In the genomic region with DNA sequence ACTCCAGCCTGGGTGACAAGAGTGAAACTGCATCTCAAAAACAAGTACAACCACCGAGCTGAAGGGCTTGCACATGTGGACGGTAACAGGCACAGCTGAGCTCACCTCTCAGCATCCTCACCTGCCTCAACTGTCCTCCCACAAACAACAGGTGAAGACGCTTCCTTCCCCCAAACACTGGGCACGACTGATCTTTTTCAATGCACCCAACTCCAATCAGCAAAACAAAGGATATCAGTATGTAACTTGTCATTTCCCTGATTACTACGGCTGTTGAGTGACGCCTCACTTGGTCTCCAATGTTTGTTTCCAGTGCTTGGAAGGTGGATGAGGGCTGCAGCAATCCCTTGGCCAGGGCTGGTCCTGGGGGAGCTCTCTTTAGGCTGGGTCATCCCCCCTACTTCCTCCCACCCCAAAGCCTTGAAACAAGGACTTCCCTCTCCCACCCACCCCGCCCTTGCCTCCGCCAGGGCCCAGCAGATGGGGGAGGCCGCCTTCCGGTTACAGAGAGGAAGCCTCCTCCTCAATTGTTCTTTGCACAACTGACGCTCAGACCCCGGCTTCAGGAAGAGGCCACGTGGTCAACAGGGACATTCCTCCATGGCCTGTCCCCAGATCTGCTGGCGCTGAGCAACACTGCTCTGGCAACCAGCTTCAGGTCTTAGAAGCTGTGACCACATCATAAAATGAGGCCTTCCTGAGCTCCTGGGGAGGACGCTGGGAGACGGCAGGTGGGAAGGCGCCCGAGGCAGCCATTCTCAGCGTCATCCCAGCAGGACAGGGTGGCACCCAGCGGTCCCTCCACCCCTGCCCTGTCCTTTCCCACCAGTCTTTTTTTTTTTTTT, we compare ENCODE assay signal across 8 cellular contexts. TPM values are rescaled to one million over a fixed set of nuclear protein-coding genes. Genes with fewer than 3 reads are reported as not detected.
DNase-seq lines count a peak whose midpoint lies in the region; ATAC-seq and TF ChIP-seq lines count a peak whose summit lies in the region.
"Had no signal": no experiment of that assay in that cellular context is flagged by ENCODE, and none has a peak within 500 bp of the region (broad histone marks: within the 10 kb centered on the region; RNA-seq: fewer than 3 reads in every experiment).

No MANE protein-coding gene starts in this region.

- no peak for ATAC-seq in GM19351 (IDR thresholded peaks at IDR 0.05; ENCODE audit: unreplicated experiment)

- H3K4me3 ChIP-seq in Karpas-422 (ENCODE audit: low read length): peak overlapping the region; percentile 46; the same call in 1 of the 2 replicates
- H3K4me3 ChIP-seq in testis: no peak overlapping the region

- no peaks in the 10 kb centered on the region for H3K9me3 Mint-ChIP-seq in activated T-cell treated with anti-CD3 and anti-CD28 coated beads, Interleukin-2, amount 50 U/mL, for 24 hours
- no peaks in the 10 kb centered on the region for H3K9me3 Mint-ChIP-seq in immature natural killer cell

- H3K9ac ChIP-seq in Karpas-422 (ENCODE audit: low read length): peak overlapping the region; percentile 57

- no peak for TF ChIP-seq CTCF in testis (IDR thresholded peaks at IDR 0.05)

- DNase-seq in Karpas-422 (peak; percentile 73), immature natural killer cell (peak; percentile 39 to 43 (median 40)), testis (peak; percentile 89), NCI-H2107 (lab: John Stamatoyannopoulos, UW) (no peak), GM19238 (ENCODE audit: insufficient read length, low spot score) (no peak)
- peak; percentile 75 for DNase-seq in activated T-cell treated with anti-CD3 and anti-CD28 coated beads, Interleukin-2, amount 50 U/mL, for 24 hours
- DNase-seq: IMR-90 had no signal

- H2AFZ ChIP-seq in Karpas-422 (ENCODE audit: low read length): no peak overlapping the region

- peaks cover 70% of the 10 kb centered on the region for H3K36me3 Mint-ChIP-seq in activated T-cell treated with anti-CD3 and anti-CD28 coated beads, Interleukin-2, amount 50 U/mL, for 24 hours (ENCODE audit: low read depth)
- peaks cover under 1 to 4% (median 2%) of the 10 kb centered on the region in 3 donors for H3K36me3 Mint-ChIP-seq in immature natural killer cell

- no peaks in the 10 kb centered on the region for H3K9me2 ChIP-seq in Karpas-422 (replicated peaks; ENCODE audit: insufficient read depth, low read length)

- H3K27me3 Mint-ChIP-seq in activated T-cell treated with anti-CD3 and anti-CD28 coated beads, Interleukin-2, amount 50 U/mL, for 24 hours: no peaks in the 10 kb centered on the region
- H3K27me3 Mint-ChIP-seq in immature natural killer cell (ENCODE audit: low read depth in 3 of 3): peaks cover 0 to 22% (median 10%) of the 10 kb centered on the region in 3 donors

- peaks cover 66% of the 10 kb centered on the region for H3K4me1 Mint-ChIP-seq in activated T-cell treated with anti-CD3 and anti-CD28 coated beads, Interleukin-2, amount 50 U/mL, for 24 hours (ENCODE audit: low read depth)
- H3K4me1 Mint-ChIP-seq in immature natural killer cell: peaks cover 84 to 90% of the 10 kb centered on the region in 2 donors

- intact Hi-C loops in testis (cut with DNase I; ENCODE audit: low total_unique reads): no loop called here

- peak overlapping the region; percentile 96 for H3K27ac Mint-ChIP-seq in activated T-cell treated with anti-CD3 and anti-CD28 coated beads, Interleukin-2, amount 50 U/mL, for 24 hours
- H3K27ac Mint-ChIP-seq in immature natural killer cell: peak overlapping the region; percentile 88 to 99 (median 94)

- TF ChIP-seq POLR2A in testis (IDR thresholded peaks at IDR 0.05): no peak

- H3K79me2 ChIP-seq in Karpas-422 (ENCODE audit: low read length): peaks cover 98% of the 10 kb centered on the region

- H3K9me3 ChIP-seq in Karpas-422 (ENCODE audit: low read length): no peaks in the 10 kb centered on the region
- no peaks in the 10 kb centered on the region for H3K9me3 ChIP-seq in testis

- peak overlapping the region; percentile 91 for H3K4me2 ChIP-seq in Karpas-422 (ENCODE audit: low read depth, low read length, poor library complexity, severe bottlenecking)

- WGBS in testis, 2 donors: 62 to 67% methylated on average over 20 of the region's 20 CpGs

- H3K4me3 Mint-ChIP-seq in activated T-cell treated with anti-CD3 and anti-CD28 coated beads, Interleukin-2, amount 50 U/mL, for 24 hours: peak overlapping the region; percentile 98
- H3K4me3 Mint-ChIP-seq in immature natural killer cell: peak overlapping the region; percentile 85 to 100 (median 91)

- H3K27me3 ChIP-seq in Karpas-422 (ENCODE audit: low read length): no peaks in the 10 kb centered on the region
- no peaks in the 10 kb centered on the region for H3K27me3 ChIP-seq in testis

- H3K4me1 ChIP-seq in Karpas-422 (ENCODE audit: low read length) (peaks cover 62% of the 10 kb centered on the region), testis (peaks cover 73% of the 10 kb centered on the region)

- H4K20me1 ChIP-seq in Karpas-422 (ENCODE audit: insufficient read depth, low read depth, low read length): no peaks in the 10 kb centered on the region

- H3K27ac ChIP-seq in Karpas-422 (ENCODE audit: low read length) (peak overlapping the region; percentile 82), testis (peak overlapping the region; percentile 58 to 79)

- H3K36me3 ChIP-seq in Karpas-422 (ENCODE audit: insufficient read depth, low read length) (no peaks in the 10 kb centered on the region), testis (ENCODE audit: low read depth, missing control alignments) (no peaks in the 10 kb centered on the region)

RNA-seq across cellular contexts. Expression of gene FAM78A, which starts 5.9 kb away (rescaled TPM):
- 31.6 and 43.9 TPM in 2 replicates for total RNA-seq in Karpas-422 (2014; rRNA removed; shearing (Covaris generic); ENCODE audit: low replicate concordance)
- polyA plus RNA-seq in immature natural killer cell (10 to 100 TPM in 1 of 3 donors, 1 to 10 TPM in 2; 5.0 to 20.8 (median 7.5) TPM), testis (ENCODE audit: insufficient read depth, low read depth, low replicate concordance) (48.0 TPM)
- total RNA-seq in testis: 10 to 100 TPM; 29.7 to 30.8 TPM

RNA-seq across cellular contexts. Expression of gene PLPP7, which starts 19.1 kb away (rescaled TPM):
- total RNA-seq in Karpas-422 (2014; rRNA removed; shearing (Covaris generic); ENCODE audit: low replicate concordance): not detected in 2 replicates
- polyA plus RNA-seq in immature natural killer cell (1 to 10 TPM in 2 of 3 donors, under 1 TPM in 1; 0.44 to 1.4 (median 1.2) TPM), testis (ENCODE audit: insufficient read depth, low read depth, low replicate concordance) (8.6 TPM)
- total RNA-seq in testis: 10 to 100 TPM; 23.9 to 29.9 TPM

Comparison
In these comparisons a context has a peak if more than half of its experiments do, and no peak if none do; other contexts are left out.
1. DNase-seq: peak in Karpas-422 (single experiment), activated T-cell treated with anti-CD3 and anti-CD28 coated beads, Interleukin-2, amount 50 U/mL, for 24 hours (single experiment), immature natural killer cell (3 of 3) and testis (single experiment); none in NCI-H2107 (single experiment) and GM19238 (single experiment).
2. RNA of gene PLPP7, which starts 19.1 kb away (total RNA-seq): 23.9 to 29.9 TPM in testis; not detected in Karpas-422; every median in the first group is over 10 times any median in the second.